In genomic region chr2:66794115-66794514, GRCh38 we compare ENCODE assay signal across 26 cellular contexts.
"Had no signal": no experiment of that assay in that cellular context is flagged by ENCODE, and none has a peak within 500 bp of the region (broad histone marks: within the 10 kb centered on the region; RNA-seq: fewer than 3 reads in every experiment).

No MANE protein-coding gene starts in this region.

- H3K4me3 Mint-ChIP-seq: activated CD4-positive, alpha-beta memory T cell treated with anti-CD3 and anti-CD28 coated beads for 36 hours; naive thymus-derived CD8-positive, alpha-beta T cell; stimulated activated naive B cell treated with anti-CD40 and anti-IgM and Interleukin-4, amounts not matched to agents 10 μg/mL and 1 μg/mL and 100 μg/mL, for 72 hours; T-helper 17 cell had no signal

- DNase-seq: activated CD4-positive, alpha-beta memory T cell treated with anti-CD3 and anti-CD28 coated beads for 36 hours; activated CD4-positive, alpha-beta T cell treated with anti-CD3 and anti-CD28 coated beads for 48 hours; activated CD8-positive, alpha-beta memory T cell treated with anti-CD3 and anti-CD28 coated beads, Interleukin-2, amount 50 U/mL, for 4 hours; activated naive CD4-positive, alpha-beta T cell; activated T-cell treated with anti-CD3 and anti-CD28 coated beads, Interleukin-2, amount 50 U/mL, for 1 hour; aorta; cerebellar nuclear complex; effector memory CD4-positive, alpha-beta T cell; head of caudate nucleus; hippocampal formation; left cardiac atrium; mammary epithelial cell; midbrain; naive thymus-derived CD8-positive, alpha-beta T cell; posterior cingulate gyrus; retina; stimulated activated CD4-positive, alpha-beta T cell treated with anti-CD3 and anti-CD28 coated beads, Interleukin-1b, Interleukin-23, amount 100 ng/mL, for 48 hours; stimulated activated naive B cell treated with anti-CD40 and anti-IgM and Interleukin-4, amounts not matched to agents 10 μg/mL and 1 μg/mL and 100 μg/mL, for 72 hours; stomach; T-helper 17 cell; T1000; tibial artery; WERI-Rb-1 had no signal

- H3K36me3 Mint-ChIP-seq: activated CD4-positive, alpha-beta memory T cell treated with anti-CD3 and anti-CD28 coated beads for 36 hours; activated naive CD4-positive, alpha-beta T cell treated with anti-CD3 and anti-CD28 coated beads, Interleukin-2, amount 50 U/mL, for 72 hours; naive thymus-derived CD8-positive, alpha-beta T cell; stimulated activated naive B cell treated with anti-CD40 and anti-IgM and Interleukin-4, amounts not matched to agents 10 μg/mL and 1 μg/mL and 100 μg/mL, for 72 hours had no signal

- H3K27ac Mint-ChIP-seq: activated CD4-positive, alpha-beta memory T cell treated with anti-CD3 and anti-CD28 coated beads for 36 hours; activated naive CD4-positive, alpha-beta T cell treated with anti-CD3 and anti-CD28 coated beads, Interleukin-2, amount 50 U/mL, for 72 hours; naive thymus-derived CD8-positive, alpha-beta T cell; stimulated activated naive B cell treated with anti-CD40 and anti-IgM and Interleukin-4, amounts not matched to agents 10 μg/mL and 1 μg/mL and 100 μg/mL, for 72 hours; T-helper 17 cell had no signal

- ATAC-seq: activated CD4-positive, CD25-positive, alpha-beta regulatory T cell treated with anti-CD3 and anti-CD28 coated beads, Interleukin-2, amount 50 U/mL, for 24 hours; activated naive CD4-positive, alpha-beta T cell treated with anti-CD3 and anti-CD28 coated beads, Interleukin-2, amount 50 U/mL, for 72 hours; body of pancreas; left cardiac atrium; naive thymus-derived CD8-positive, alpha-beta T cell; stimulated activated naive B cell treated with anti-CD40 and anti-IgM and Interleukin-4, amounts not matched to agents 10 μg/mL and 1 μg/mL and 100 μg/mL, for 72 hours; T-helper 17 cell had no signal

- H3K27me3 Mint-ChIP-seq: activated CD4-positive, alpha-beta memory T cell treated with anti-CD3 and anti-CD28 coated beads for 36 hours; naive thymus-derived CD8-positive, alpha-beta T cell; stimulated activated naive B cell treated with anti-CD40 and anti-IgM and Interleukin-4, amounts not matched to agents 10 μg/mL and 1 μg/mL and 100 μg/mL, for 72 hours; T-helper 17 cell had no signal

- H3K9me3 Mint-ChIP-seq: activated CD4-positive, alpha-beta memory T cell treated with anti-CD3 and anti-CD28 coated beads for 36 hours had no signal

- H3K4me1 Mint-ChIP-seq: naive thymus-derived CD8-positive, alpha-beta T cell; stimulated activated naive B cell treated with anti-CD40 and anti-IgM and Interleukin-4, amounts not matched to agents 10 μg/mL and 1 μg/mL and 100 μg/mL, for 72 hours; T-helper 17 cell had no signal
